In the genomic region with DNA sequence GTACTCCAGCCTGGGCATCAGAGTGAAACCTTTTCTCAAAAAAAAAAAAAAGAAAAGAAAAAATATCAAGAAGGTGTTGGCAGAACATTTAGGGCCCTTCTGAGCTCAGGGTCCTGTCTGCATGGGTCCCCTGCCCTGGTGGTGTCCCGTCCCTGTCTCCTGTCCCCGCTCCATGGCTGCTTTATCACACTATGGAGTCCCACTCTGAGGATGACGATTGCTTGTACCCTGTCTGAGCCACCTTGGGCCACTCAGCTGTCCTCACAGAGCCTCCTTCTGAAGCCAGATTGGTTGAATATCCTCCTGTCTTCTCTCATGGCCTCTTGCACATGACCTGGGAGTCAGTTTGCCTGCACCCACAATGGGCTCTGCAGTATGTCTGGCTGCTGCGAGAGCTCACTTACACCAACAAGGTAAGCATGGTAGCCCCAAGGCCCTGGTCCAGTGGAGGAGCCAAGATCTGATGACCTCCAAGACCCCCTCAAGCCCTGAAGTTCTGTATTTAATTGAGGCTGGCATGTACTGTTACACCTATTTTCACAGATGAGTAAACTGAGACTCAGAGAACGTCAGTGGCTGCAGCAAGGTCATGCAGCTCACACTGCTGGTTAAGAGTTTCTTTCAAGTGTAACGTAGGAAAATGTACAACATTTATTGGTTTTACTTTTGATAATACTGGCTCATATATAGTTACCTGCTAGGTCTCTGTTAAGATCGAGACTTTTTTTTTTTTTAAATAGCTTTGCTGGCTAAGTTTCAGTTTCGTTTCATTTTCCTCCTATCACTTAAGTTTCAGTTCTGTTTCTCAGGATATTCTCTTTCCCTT, we compare ENCODE assay signal across 8 cellular contexts. TPM values are rescaled to one million over a fixed set of nuclear protein-coding genes. Genes with fewer than 3 reads are reported as not detected.
DNase-seq lines count a peak whose midpoint lies in the region; ATAC-seq, FAIRE-seq and TF ChIP-seq lines count a peak whose summit lies in the region.

No MANE protein-coding gene starts in this region.

- no peaks in the 10 kb centered on the region for H3K27me3 Mint-ChIP-seq in activated naive CD8-positive, alpha-beta T cell treated with anti-CD3 and anti-CD28 coated beads, Interleukin-2, amount 10 ng/mL, durations not matched to agents 7 days and 5 days

- peak; percentile 92 for FAIRE-seq in GM18507 (lab: Jason Lieb, UNC)

- TF ChIP-seq POLR2A in right lobe of liver (IDR thresholded peaks at IDR 0.05), result no peak

- POLR2A ChIA-PET in activated naive CD8-positive, alpha-beta T cell treated with anti-CD3 and anti-CD28 coated beads, Interleukin-2, amount 10 ng/mL, durations not matched to agents 7 days and 5 days (lab: Charles Lee), result interaction anchor here (0.6 to 6.2 kb wide), 8 partner anchors 17 to 950 kb away, joined by 3 to 165 read pairs (median 6); a partner anchor contains a TSS

- TF ChIP-seq CTCF in right lobe of liver (IDR thresholded peaks at IDR 0.05), result no peak

- H3K4me1 Mint-ChIP-seq in activated naive CD8-positive, alpha-beta T cell treated with anti-CD3 and anti-CD28 coated beads, Interleukin-2, amount 10 ng/mL, durations not matched to agents 7 days and 5 days, result peaks cover 27% of the 10 kb centered on the region

- H3K4me1 ChIP-seq in right lobe of liver (peaks cover 0 to 30% (median 8%) of the 10 kb centered on the region in 4 donors), thymus (ENCODE audit: control insufficient read depth, insufficient read depth, low read length) (peaks cover 3% of the 10 kb centered on the region)

- peak overlapping the region; percentile 100 for H3K27ac Mint-ChIP-seq in activated naive CD8-positive, alpha-beta T cell treated with anti-CD3 and anti-CD28 coated beads, Interleukin-2, amount 10 ng/mL, durations not matched to agents 7 days and 5 days

- peak overlapping the region; percentile 26 to 52 (median 48) for H3K4me3 ChIP-seq in right lobe of liver
- H3K4me3 ChIP-seq in thymus (ENCODE audit: low read length), result peak overlapping the region; percentile 42

- H3K9me3 Mint-ChIP-seq in activated naive CD8-positive, alpha-beta T cell treated with anti-CD3 and anti-CD28 coated beads, Interleukin-2, amount 10 ng/mL, durations not matched to agents 7 days and 5 days, result peaks cover 6% of the 10 kb centered on the region

- 34% methylated on average over 7 of the region's 8 CpGs for WGBS in right lobe of liver (ENCODE audit: insufficient coverage, low coverage, low lambda C conversion rate, missing lambda C conversion rate)
- 50% methylated on average over 8 of the region's 8 CpGs for WGBS in thymus

- ATAC-seq in HG02678 (IDR thresholded peaks at IDR 0.05; ENCODE audit: unreplicated experiment) (peak; percentile 93), right lobe of liver (peak; percentile 33 to 53 (median 40))
- ATAC-seq in activated naive CD8-positive, alpha-beta T cell treated with anti-CD3 and anti-CD28 coated beads, Interleukin-2, amount 10 ng/mL, durations not matched to agents 7 days and 5 days (ENCODE audit: low read depth), result peak; percentile 89

- DNase-seq in GM18507 (ENCODE audit: extremely low spot score, insufficient read length, low read depth) (peak; percentile 51), NOMO-1 (lab: John Stamatoyannopoulos, UW; ENCODE audit: unreplicated experiment in 2 of 2) (peak; percentile 26 to 84), right lobe of liver (no peak), amygdala (lab: John Stamatoyannopoulos, UW) (no peak), NCI-H2081 (lab: John Stamatoyannopoulos, UW) (no peak)
- DNase-seq in activated naive CD8-positive, alpha-beta T cell treated with anti-CD3 and anti-CD28 coated beads, Interleukin-2, amount 10 ng/mL, durations not matched to agents 7 days and 5 days, result peak; percentile 65

- peak overlapping the region; percentile 76 for H3K4me3 Mint-ChIP-seq in activated naive CD8-positive, alpha-beta T cell treated with anti-CD3 and anti-CD28 coated beads, Interleukin-2, amount 10 ng/mL, durations not matched to agents 7 days and 5 days

- intact Hi-C loops in right lobe of liver (cut with DNase I), result loop anchor here in 1 of 2 donors (10.0 kb wide), 1 partner anchor 51 kb away; no protein-coding TSS in a partner anchor

- H3K27ac ChIP-seq in right lobe of liver (peak overlapping the region; percentile 83 to 90 (median 83)), thymus (ENCODE audit: low read depth) (peak overlapping the region; percentile 79)

- no peaks in the 10 kb centered on the region for H3K36me3 ChIP-seq in right lobe of liver
- H3K36me3 ChIP-seq in thymus (ENCODE audit: control insufficient read depth, insufficient read depth), result no peaks in the 10 kb centered on the region

- H3K27me3 ChIP-seq in right lobe of liver, result no peaks in the 10 kb centered on the region
- no peaks in the 10 kb centered on the region for H3K27me3 ChIP-seq in thymus (ENCODE audit: control insufficient read depth, insufficient read depth)

- H3K36me3 Mint-ChIP-seq in activated naive CD8-positive, alpha-beta T cell treated with anti-CD3 and anti-CD28 coated beads, Interleukin-2, amount 10 ng/mL, durations not matched to agents 7 days and 5 days, result peaks cover 46% of the 10 kb centered on the region

- no peaks in the 10 kb centered on the region for H3K9me3 ChIP-seq in right lobe of liver
- H3K9me3 ChIP-seq in thymus (ENCODE audit: control insufficient read depth), result no peaks in the 10 kb centered on the region

RNA-seq across cellular contexts. Expression of a gene that starts 16.9 kb away (rescaled TPM):
- 10 to 100 TPM; 56.8 to 61.7 TPM for total RNA-seq in activated naive CD8-positive, alpha-beta T cell treated with anti-CD3 and anti-CD28 coated beads, Interleukin-2, amount 10 ng/mL, durations not matched to agents 7 days and 5 days
- total RNA-seq in right lobe of liver, result 10 to 100 TPM; 18.9 to 26.6 (median 23.5) TPM
- polyA plus RNA-seq in thymus, result 10.7 TPM

Comparison
In these comparisons a context has a peak if more than half of its experiments do, and no peak if none do; other contexts are left out.
1. DNase-seq: peak in GM18507 (single experiment), NOMO-1 (2 of 2) and activated naive CD8-positive, alpha-beta T cell treated with anti-CD3 and anti-CD28 coated beads, Interleukin-2, amount 10 ng/mL, durations not matched to agents 7 days and 5 days (single experiment); none in right lobe of liver (0 of 3), amygdala (0 of 56) and NCI-H2081 (0 of 2).
2. ATAC-seq: peak in every context shown above with its lines; median percentile 93 in HG02678; 89 in activated naive CD8-positive, alpha-beta T cell treated with anti-CD3 and anti-CD28 coated beads, Interleukin-2, amount 10 ng/mL, durations not matched to agents 7 days and 5 days; 40 in right lobe of liver.